Comparison of ENCODE assay signal across 15 cellular contexts in genomic region chr6:73145690-73146089, GRCh38.
DNase-seq lines count a peak whose midpoint lies in the region; ATAC-seq and TF ChIP-seq lines count a peak whose summit lies in the region.
"Had no signal": no experiment of that assay in that cellular context is flagged by ENCODE, and none has a peak within 500 bp of the region (broad histone marks: within the 10 kb centered on the region; RNA-seq: fewer than 3 reads in every experiment).

No MANE protein-coding gene starts in this region.

- no peaks in the 10 kb centered on the region for H3K9me3 ChIP-seq in aorta (ENCODE audit: control insufficient read depth, low read length)
- no peaks in the 10 kb centered on the region for H3K9me3 ChIP-seq in mucosa of descending colon
- H3K9me3 ChIP-seq: SJCRH30 had no signal

- 95% methylated on average over 6 of the region's 6 CpGs for WGBS in aorta, 2 donors

- TF ChIP-seq CTCF in GM12864 (IDR thresholded peaks at IDR 0.05; ENCODE audit: low read depth, low read length, missing control alignments) (no peak), mucosa of descending colon (IDR thresholded peaks at IDR 0.05) (no peak)

- H3K4me3 ChIP-seq in GM12864 (ENCODE audit: low read depth, low read length), result no peak overlapping the region
- no peak overlapping the region for H3K4me3 ChIP-seq in aorta (ENCODE audit: low read length in 2 of 2)
- no peak overlapping the region for H3K4me3 ChIP-seq in mucosa of descending colon
- H3K4me3 ChIP-seq: SJCRH30 had no signal

- DNase-seq in GM12864 (ENCODE audit: low read depth) (peak; percentile 29), aorta (no peak), cerebellar nuclear complex (lab: John Stamatoyannopoulos, UW) (no peak), mucosa of descending colon (no peak)
- no peak for DNase-seq in activated CD4-positive, alpha-beta T cell treated with anti-CD3 and anti-CD28 coated beads, Interleukin-2, amount 50 U/mL, for 48 hours
- DNase-seq: activated CD8-positive, alpha-beta T cell treated with anti-CD3 and anti-CD28 coated beads for 36 hours; EL; glutamatergic neuron; mesendoderm; NCI-H446; SJCRH30; T-helper 9 cell had no signal

- ATAC-seq in GM18868 (IDR thresholded peaks at IDR 0.05; ENCODE audit: unreplicated experiment) (peak; percentile 96), GM21786 (IDR thresholded peaks at IDR 0.05; ENCODE audit: unreplicated experiment) (peak; percentile 55), HG03354 (IDR thresholded peaks at IDR 0.05; ENCODE audit: poor library complexity, severe bottlenecking, unreplicated experiment) (peak; percentile 63), aorta (ENCODE audit: low FRiP score) (no peak), mucosa of descending colon (no peak)
- ATAC-seq: activated CD8-positive, alpha-beta T cell treated with anti-CD3 and anti-CD28 coated beads for 36 hours had no signal

- H3K27ac ChIP-seq in aorta (ENCODE audit: low read depth in 1 of 2, low read length in 2 of 2), result no peak overlapping the region
- H3K27ac ChIP-seq: SJCRH30 had no signal

- H3K36me3 ChIP-seq in aorta (ENCODE audit: control insufficient read depth in 1 of 2, insufficient read depth in 2 of 2, low read length in 1 of 2) (no peaks in the 10 kb centered on the region), mucosa of descending colon (ENCODE audit: low read depth) (no peaks in the 10 kb centered on the region)
- H3K36me3 ChIP-seq: SJCRH30 had no signal

- H3K27me3 ChIP-seq in aorta (ENCODE audit: control insufficient read depth in 1 of 2, insufficient read depth in 2 of 2, low read length in 1 of 2), result no peaks in the 10 kb centered on the region
- H3K27me3 ChIP-seq: SJCRH30 had no signal

- no peaks in the 10 kb centered on the region for H3K4me1 ChIP-seq in aorta (ENCODE audit: control insufficient read depth in 1 of 2, insufficient read depth in 2 of 2, low read length in 2 of 2)
- H3K4me1 ChIP-seq in mucosa of descending colon (ENCODE audit: low read depth), result no peaks in the 10 kb centered on the region
- H3K4me1 ChIP-seq: SJCRH30 had no signal

- intact Hi-C loops in aorta (cut with DNase I), result no loop called here
- intact Hi-C loops in mucosa of descending colon (cut with DNase I, micrococcal nuclease), result no loop called here

Comparison
In these comparisons a context has a peak if more than half of its experiments do, and no peak if none do; other contexts are left out.
1. ATAC-seq: peak in GM18868 (single experiment), GM21786 (single experiment) and HG03354 (single experiment); none in aorta (single experiment) and mucosa of descending colon (single experiment).